In the genomic region with DNA sequence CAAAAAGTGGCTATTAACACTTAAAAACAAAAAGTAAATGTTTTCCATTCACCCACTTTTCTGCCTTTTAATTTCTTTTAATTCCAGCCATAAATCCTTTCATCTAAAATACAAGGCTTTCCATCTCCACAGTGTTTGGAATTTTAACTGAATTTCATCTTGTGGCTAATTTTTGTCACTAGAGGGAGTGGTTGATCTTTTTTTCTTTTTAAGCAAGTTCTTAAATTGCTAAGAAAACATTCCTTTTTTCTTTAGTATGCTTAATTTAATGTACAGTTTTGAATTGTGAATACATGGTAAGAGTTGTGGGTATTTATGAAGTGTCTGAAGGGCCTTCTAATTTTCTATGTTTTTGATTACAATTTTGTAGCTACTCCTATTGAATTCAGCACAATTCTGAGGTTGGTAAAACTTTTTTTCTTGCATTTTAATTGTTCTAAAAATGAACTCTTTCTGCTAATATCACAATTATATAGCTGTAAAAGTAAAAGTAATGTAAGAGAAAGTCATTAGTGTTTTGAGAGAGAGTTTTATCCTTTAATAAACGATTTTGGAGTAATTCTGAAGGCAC, we compare ENCODE assay signal across 9 cellular contexts. TPM values are rescaled to one million over a fixed set of nuclear protein-coding genes. Genes with fewer than 3 reads are reported as not detected.
DNase-seq lines count a peak whose midpoint lies in the region; ATAC-seq and TF ChIP-seq lines count a peak whose summit lies in the region.
"Had no signal": no experiment of that assay in that cellular context is flagged by ENCODE, and none has a peak within 500 bp of the region (broad histone marks: within the 10 kb centered on the region; RNA-seq: fewer than 3 reads in every experiment).

No MANE protein-coding gene starts in this region.

- H3K9ac ChIP-seq in colonic mucosa (ENCODE audit: low read depth in 2 of 2, low read length in 2 of 2), result no peak overlapping the region

- H3K27ac ChIP-seq in colonic mucosa (no peak overlapping the region), ovary (no peak overlapping the region)
- H3K27ac ChIP-seq: skin epidermis had no signal

- no peak for TF ChIP-seq POLR2A in ovary (IDR thresholded peaks at IDR 0.05)

- DNase-seq in EH (ENCODE audit: low read depth) (peak; percentile 54), MV-4-11 (lab: John Stamatoyannopoulos, UW) (peak; percentile 9), colonic mucosa (no peak), ovary (no peak), DMS153 (lab: John Stamatoyannopoulos, UW) (no peak), NCI-H187 (lab: John Stamatoyannopoulos, UW) (no peak), WTC11 (ENCODE audit: low spot score) (no peak)

- H3K4me3 Mint-ChIP-seq in WTC11, result no peak overlapping the region

- H3K27me3 ChIP-seq in colonic mucosa (no peaks in the 10 kb centered on the region), ovary (no peaks in the 10 kb centered on the region)

- POLR2A ChIA-PET in WTC11 (lab: Charles Lee), result no interaction called here

- H3K4me1 Mint-ChIP-seq in WTC11, result peaks cover 28% of the 10 kb centered on the region

- peak; percentile 34 for TF ChIP-seq CTCF in colonic mucosa (IDR thresholded peaks at IDR 0.05)
- peak in 2 of 3 donors; percentile 28 to 32 for TF ChIP-seq CTCF in ovary (IDR thresholded peaks at IDR 0.05)
- no peak for TF ChIP-seq CTCF in WTC11 (IDR thresholded peaks at IDR 0.05)

- WGBS in ovary, 3 donors, result 52 to 69% (median 60%) methylated on average over 1 of the region's 1 CpG

- H3K36me3 Mint-ChIP-seq in WTC11, result no peaks in the 10 kb centered on the region

- no peak overlapping the region for H3K27ac Mint-ChIP-seq in WTC11

- intact Hi-C loops in colonic mucosa (cut with DNase I) (loop anchor here (2.0 to 10.0 kb wide), 2 partner anchors 202 to 320 kb away; no protein-coding TSS in a partner anchor), ovary (cut with DNase I) (loop anchor here (5.0 to 10.0 kb wide), 3 partner anchors 200 to 843 kb away; no protein-coding TSS in a partner anchor)

- no peak for TF ChIP-seq EP300 in ovary (IDR thresholded peaks at IDR 0.05)

- H3K4me3 ChIP-seq in colonic mucosa, result no peak overlapping the region
- no peak overlapping the region for H3K4me3 ChIP-seq in ovary
- H3K4me3 ChIP-seq: skin epidermis had no signal

- H3K9me3 ChIP-seq in colonic mucosa (no peaks in the 10 kb centered on the region), ovary (no peaks in the 10 kb centered on the region)

- H3K27me3 Mint-ChIP-seq in WTC11 (ENCODE audit: low read depth), result no peaks in the 10 kb centered on the region

- no peak for ATAC-seq in HG03280 (IDR thresholded peaks at IDR 0.05; ENCODE audit: unreplicated experiment)
- no peak for ATAC-seq in WTC11

- no peaks in the 10 kb centered on the region for H3K9me3 Mint-ChIP-seq in WTC11

- CTCF ChIA-PET in WTC11 (lab: Charles Lee), result interaction anchor here (0.6 to 1.6 kb wide), 4 partner anchors 9 to 1383 kb away, joined by 3 to 6 read pairs (median 4); no protein-coding TSS in a partner anchor

- H3K36me3 ChIP-seq in colonic mucosa, result no peaks in the 10 kb centered on the region
- no peaks in the 10 kb centered on the region for H3K36me3 ChIP-seq in ovary

- no peaks in the 10 kb centered on the region for H3K4me1 ChIP-seq in colonic mucosa
- H3K4me1 ChIP-seq in ovary (ENCODE audit: insufficient read depth), result no peaks in the 10 kb centered on the region

TF ChIP-seq in WTC11, 78 proteins besides CTCF, POLR2A, EP300 and RAD21:
- TF ChIP-seq NFATC4 (CRISPR knock-in tag; IDR thresholded peaks at IDR 0.05) (no peak), USF2 (CRISPR knock-in tag; IDR thresholded peaks at IDR 0.05) (no peak), PRRX2 (CRISPR knock-in tag; IDR thresholded peaks at IDR 0.05) (no peak)

RNA-seq across cellular contexts. Expression of gene ANK3, which starts 54.9 kb away (rescaled TPM):
- total RNA-seq in colonic mucosa (10 to 100 TPM; 34.6 to 82.8 TPM), ovary (10 to 100 TPM; 17.7 to 74.1 (median 36.5) TPM), WTC11 (2021) (69.0 to 69.6 TPM (median 69.3 TPM) in 3 replicates)
- 10 to 100 TPM; 11.4 to 19.3 TPM for polyA plus RNA-seq in ovary

Comparison
In these comparisons a context has a peak if more than half of its experiments do, and no peak if none do; other contexts are left out.
1. DNase-seq: peak in EH (single experiment) and MV-4-11 (single experiment); none in colonic mucosa (single experiment), ovary (0 of 5), DMS153 (single experiment), NCI-H187 (0 of 2) and WTC11 (single experiment).